ENCODE assay signal across 4 cellular contexts in genomic region chr3:193915613-193916012, GRCh38.
"Had no signal": no experiment of that assay in that cellular context is flagged by ENCODE, and none has a peak within 500 bp of the region (broad histone marks: within the 10 kb centered on the region; RNA-seq: fewer than 3 reads in every experiment).

No MANE protein-coding gene starts in this region.

- H3K4me3 ChIP-seq: GM23338 had no signal

- H3K9me3 Mint-ChIP-seq: GM23338, H9 had no signal

- H3K27ac Mint-ChIP-seq: GM23338, H9 had no signal

- H3K4me2 ChIP-seq: GM23338 had no signal

- H3K4me3 Mint-ChIP-seq: GM23338, H9 had no signal

- DNase-seq: H9, HCEC 1CT, IMR-90 had no signal
